ENCODE assay signal across 8 cellular contexts in genomic region chr18:46167971-46168370, GRCh38.
DNase-seq lines count a peak whose midpoint lies in the region; ATAC-seq and TF ChIP-seq lines count a peak whose summit lies in the region.

No MANE protein-coding gene starts in this region.

- no peaks in the 10 kb centered on the region for H3K36me3 ChIP-seq in lung (ENCODE audit: control insufficient read depth in 2 of 2, insufficient read depth in 2 of 2, low read length in 2 of 2)

- TF ChIP-seq CTCF in lung (IDR thresholded peaks at IDR 0.05; ENCODE audit: control extremely low read depth, extremely low read depth), result no peak

- WGBS in lung, 2 donors, result 21 to 36% methylated on average over 9 of the region's 9 CpGs

- H3K27ac ChIP-seq in lung (ENCODE audit: low read depth in 1 of 2, low read length in 1 of 2), result no peak overlapping the region

- DNase-seq in activated T-cell treated with anti-CD3 and anti-CD28 coated beads, Interleukin-2, amount 50 U/mL, for 1 hour, result peak; percentile 30
- DNase-seq in activated T-cell treated with anti-CD3 and anti-CD28 coated beads for 4 hours, result no peak
- DNase-seq in SKM-1 (lab: John Stamatoyannopoulos, UW; ENCODE audit: unreplicated experiment), result peak; percentile 42
- DNase-seq in lung (ENCODE audit: low spot score), result peak; percentile 32
- DNase-seq in AG08396 (ENCODE audit: low spot score), result no peak
- DNase-seq in COR-L47 (lab: John Stamatoyannopoulos, UW), result no peak
- no peak for DNase-seq in ecto neural progenitor cell (ENCODE audit: low spot score)

- peak; percentile 78 for ATAC-seq in HG03045 (IDR thresholded peaks at IDR 0.05; ENCODE audit: unreplicated experiment)
- no peak for ATAC-seq in lung (ENCODE audit: insufficient read depth, low FRiP score)

- H3K27me3 ChIP-seq in lung (ENCODE audit: control insufficient read depth, insufficient read depth), result no peaks in the 10 kb centered on the region

- H3K4me3 ChIP-seq in lung, result no peak overlapping the region

- no peaks in the 10 kb centered on the region for H3K9me3 ChIP-seq in lung (ENCODE audit: control insufficient read depth in 2 of 2, insufficient read depth in 1 of 2, low read length in 1 of 2)

- H3K4me1 ChIP-seq in lung (ENCODE audit: control insufficient read depth in 2 of 2, insufficient read depth in 2 of 2, low read length in 2 of 2), result peaks cover 0 to 5% of the 10 kb centered on the region in 2 donors

Comparison
In these comparisons a context has a peak if more than half of its experiments do, and no peak if none do; other contexts are left out.
1. DNase-seq: peak in activated T-cell treated with anti-CD3 and anti-CD28 coated beads, Interleukin-2, amount 50 U/mL, for 1 hour (single experiment), SKM-1 (single experiment) and lung (single experiment); none in activated T-cell treated with anti-CD3 and anti-CD28 coated beads for 4 hours (single experiment), AG08396 (single experiment), COR-L47 (single experiment) and ecto neural progenitor cell (single experiment).